Comparison of ENCODE assay signal across 1 cellular context in the genomic region with DNA sequence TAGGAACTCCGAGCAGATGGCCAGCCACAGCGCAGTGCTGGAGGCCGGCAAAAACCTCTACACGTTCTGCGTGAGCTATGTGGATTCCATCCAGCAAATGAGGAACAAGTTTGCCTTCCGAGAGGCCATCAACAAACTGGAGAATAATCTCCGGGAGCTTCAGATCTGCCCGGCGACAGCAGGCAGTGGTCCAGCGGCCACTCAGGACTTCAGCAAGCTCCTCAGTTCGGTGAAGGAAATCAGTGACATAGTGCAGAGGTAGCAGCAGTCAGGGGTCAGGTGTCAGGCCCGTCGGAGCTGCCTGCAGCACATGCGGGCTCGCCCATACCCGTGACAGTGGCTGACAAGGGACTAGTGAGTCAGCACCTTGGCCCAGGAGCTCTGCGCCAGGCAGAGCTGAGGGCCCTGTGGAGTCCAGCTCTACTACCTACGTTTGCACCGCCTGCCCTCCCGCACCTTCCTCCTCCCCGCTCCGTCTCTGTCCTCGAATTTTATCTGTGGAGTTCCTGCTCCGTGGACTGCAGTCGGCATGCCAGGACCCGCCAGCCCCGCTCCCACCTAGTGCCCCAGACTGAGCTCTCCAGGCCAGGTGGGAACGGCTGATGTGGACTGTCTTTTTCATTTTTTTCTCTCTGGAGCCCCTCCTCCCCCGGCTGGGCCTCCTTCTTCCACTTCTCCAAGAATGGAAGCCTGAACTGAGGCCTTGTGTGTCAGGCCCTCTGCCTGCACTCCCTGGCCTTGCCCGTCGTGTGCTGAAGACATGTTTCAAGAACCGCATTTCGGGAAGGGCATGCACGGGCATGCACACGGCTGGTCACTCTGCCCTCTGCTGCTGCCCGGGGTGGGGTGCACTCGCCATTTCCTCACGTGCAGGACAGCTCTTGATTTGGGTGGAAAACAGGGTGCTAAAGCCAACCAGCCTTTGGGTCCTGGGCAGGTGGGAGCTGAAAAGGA.
TF ChIP-seq lines count a peak whose summit lies in the region.

No MANE protein-coding gene starts in this region.

TF ChIP-seq in GM23338, 12 proteins besides CTCF, POLR2A, EP300 and RAD21 (continued from another document):
- TF ChIP-seq, protein P1, sequence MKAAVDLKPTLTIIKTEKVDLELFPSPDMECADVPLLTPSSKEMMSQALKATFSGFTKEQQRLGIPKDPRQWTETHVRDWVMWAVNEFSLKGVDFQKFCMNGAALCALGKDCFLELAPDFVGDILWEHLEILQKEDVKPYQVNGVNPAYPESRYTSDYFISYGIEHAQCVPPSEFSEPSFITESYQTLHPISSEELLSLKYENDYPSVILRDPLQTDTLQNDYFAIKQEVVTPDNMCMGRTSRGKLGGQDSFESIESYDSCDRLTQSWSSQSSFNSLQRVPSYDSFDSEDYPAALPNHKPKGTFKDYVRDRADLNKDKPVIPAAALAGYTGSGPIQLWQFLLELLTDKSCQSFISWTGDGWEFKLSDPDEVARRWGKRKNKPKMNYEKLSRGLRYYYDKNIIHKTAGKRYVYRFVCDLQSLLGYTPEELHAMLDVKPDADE (IDR thresholded peaks at IDR 0.05) = no peak
- TF ChIP-seq, protein P2, sequence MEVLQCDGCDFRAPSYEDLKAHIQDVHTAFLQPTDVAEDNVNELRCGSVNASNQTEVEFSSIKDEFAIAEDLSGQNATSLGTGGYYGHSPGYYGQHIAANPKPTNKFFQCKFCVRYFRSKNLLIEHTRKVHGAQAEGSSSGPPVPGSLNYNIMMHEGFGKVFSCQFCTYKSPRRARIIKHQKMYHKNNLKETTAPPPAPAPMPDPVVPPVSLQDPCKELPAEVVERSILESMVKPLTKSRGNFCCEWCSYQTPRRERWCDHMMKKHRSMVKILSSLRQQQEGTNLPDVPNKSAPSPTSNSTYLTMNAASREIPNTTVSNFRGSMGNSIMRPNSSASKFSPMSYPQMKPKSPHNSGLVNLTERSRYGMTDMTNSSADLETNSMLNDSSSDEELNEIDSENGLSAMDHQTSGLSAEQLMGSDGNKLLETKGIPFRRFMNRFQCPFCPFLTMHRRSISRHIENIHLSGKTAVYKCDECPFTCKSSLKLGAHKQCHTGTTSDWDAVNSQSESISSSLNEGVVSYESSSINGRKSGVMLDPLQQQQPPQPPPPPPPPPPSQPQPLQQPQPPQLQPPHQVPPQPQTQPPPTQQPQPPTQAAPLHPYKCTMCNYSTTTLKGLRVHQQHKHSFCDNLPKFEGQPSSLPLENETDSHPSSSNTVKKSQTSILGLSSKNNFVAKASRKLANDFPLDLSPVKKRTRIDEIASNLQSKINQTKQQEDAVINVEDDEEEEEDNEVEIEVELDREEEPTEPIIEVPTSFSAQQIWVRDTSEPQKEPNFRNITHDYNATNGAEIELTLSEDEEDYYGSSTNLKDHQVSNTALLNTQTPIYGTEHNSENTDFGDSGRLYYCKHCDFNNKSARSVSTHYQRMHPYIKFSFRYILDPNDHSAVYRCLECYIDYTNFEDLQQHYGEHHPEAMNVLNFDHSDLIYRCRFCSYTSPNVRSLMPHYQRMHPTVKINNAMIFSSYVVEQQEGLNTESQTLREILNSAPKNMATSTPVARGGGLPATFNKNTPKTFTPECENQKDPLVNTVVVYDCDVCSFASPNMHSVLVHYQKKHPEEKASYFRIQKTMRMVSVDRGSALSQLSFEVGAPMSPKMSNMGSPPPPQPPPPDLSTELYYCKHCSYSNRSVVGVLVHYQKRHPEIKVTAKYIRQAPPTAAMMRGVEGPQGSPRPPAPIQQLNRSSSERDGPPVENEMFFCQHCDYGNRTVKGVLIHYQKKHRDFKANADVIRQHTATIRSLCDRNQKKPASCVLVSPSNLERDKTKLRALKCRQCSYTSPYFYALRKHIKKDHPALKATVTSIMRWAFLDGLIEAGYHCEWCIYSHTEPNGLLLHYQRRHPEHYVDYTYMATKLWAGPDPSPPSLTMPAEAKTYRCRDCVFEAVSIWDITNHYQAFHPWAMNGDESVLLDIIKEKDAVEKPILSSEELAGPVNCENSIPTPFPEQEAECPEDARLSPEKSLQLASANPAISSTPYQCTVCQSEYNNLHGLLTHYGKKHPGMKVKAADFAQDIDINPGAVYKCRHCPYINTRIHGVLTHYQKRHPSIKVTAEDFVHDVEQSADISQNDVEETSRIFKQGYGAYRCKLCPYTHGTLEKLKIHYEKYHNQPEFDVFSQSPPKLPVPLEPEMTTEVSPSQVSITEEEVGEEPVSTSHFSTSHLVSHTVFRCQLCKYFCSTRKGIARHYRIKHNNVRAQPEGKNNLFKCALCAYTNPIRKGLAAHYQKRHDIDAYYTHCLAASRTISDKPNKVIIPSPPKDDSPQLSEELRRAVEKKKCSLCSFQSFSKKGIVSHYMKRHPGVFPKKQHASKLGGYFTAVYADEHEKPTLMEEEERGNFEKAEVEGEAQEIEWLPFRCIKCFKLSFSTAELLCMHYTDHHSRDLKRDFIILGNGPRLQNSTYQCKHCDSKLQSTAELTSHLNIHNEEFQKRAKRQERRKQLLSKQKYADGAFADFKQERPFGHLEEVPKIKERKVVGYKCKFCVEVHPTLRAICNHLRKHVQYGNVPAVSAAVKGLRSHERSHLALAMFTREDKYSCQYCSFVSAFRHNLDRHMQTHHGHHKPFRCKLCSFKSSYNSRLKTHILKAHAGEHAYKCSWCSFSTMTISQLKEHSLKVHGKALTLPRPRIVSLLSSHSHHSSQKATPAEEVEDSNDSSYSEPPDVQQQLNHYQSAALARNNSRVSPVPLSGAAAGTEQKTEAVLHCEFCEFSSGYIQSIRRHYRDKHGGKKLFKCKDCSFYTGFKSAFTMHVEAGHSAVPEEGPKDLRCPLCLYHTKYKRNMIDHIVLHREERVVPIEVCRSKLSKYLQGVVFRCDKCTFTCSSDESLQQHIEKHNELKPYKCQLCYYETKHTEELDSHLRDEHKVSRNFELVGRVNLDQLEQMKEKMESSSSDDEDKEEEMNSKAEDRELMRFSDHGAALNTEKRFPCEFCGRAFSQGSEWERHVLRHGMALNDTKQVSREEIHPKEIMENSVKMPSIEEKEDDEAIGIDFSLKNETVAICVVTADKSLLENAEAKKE (CRISPR knock-in tag; IDR thresholded peaks at IDR 0.05) = no peak
- TF ChIP-seq, protein P3, sequence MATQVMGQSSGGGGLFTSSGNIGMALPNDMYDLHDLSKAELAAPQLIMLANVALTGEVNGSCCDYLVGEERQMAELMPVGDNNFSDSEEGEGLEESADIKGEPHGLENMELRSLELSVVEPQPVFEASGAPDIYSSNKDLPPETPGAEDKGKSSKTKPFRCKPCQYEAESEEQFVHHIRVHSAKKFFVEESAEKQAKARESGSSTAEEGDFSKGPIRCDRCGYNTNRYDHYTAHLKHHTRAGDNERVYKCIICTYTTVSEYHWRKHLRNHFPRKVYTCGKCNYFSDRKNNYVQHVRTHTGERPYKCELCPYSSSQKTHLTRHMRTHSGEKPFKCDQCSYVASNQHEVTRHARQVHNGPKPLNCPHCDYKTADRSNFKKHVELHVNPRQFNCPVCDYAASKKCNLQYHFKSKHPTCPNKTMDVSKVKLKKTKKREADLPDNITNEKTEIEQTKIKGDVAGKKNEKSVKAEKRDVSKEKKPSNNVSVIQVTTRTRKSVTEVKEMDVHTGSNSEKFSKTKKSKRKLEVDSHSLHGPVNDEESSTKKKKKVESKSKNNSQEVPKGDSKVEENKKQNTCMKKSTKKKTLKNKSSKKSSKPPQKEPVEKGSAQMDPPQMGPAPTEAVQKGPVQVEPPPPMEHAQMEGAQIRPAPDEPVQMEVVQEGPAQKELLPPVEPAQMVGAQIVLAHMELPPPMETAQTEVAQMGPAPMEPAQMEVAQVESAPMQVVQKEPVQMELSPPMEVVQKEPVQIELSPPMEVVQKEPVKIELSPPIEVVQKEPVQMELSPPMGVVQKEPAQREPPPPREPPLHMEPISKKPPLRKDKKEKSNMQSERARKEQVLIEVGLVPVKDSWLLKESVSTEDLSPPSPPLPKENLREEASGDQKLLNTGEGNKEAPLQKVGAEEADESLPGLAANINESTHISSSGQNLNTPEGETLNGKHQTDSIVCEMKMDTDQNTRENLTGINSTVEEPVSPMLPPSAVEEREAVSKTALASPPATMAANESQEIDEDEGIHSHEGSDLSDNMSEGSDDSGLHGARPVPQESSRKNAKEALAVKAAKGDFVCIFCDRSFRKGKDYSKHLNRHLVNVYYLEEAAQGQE (IDR thresholded peaks at IDR 0.05; ENCODE audit: unreplicated experiment) = no peak
- TF ChIP-seq CREB1 (CRISPR knock-in tag; IDR thresholded peaks at IDR 0.05; ENCODE audit: low read depth) (no peak), NANOG (IDR thresholded peaks at IDR 0.05; ENCODE audit: borderline replicate concordance) (no peak), EZH2phosphoT487 (IDR thresholded peaks at IDR 0.05; ENCODE audit: unreplicated experiment) (no peak), ZNF331 (CRISPR knock-in tag; IDR thresholded peaks at IDR 0.05; ENCODE audit: low read depth) (no peak), EZH2 (IDR thresholded peaks at IDR 0.05; ENCODE audit: low read depth, unreplicated experiment) (no peak), ZNF114 (CRISPR knock-in tag; IDR thresholded peaks at IDR 0.05) (no peak)
